Comparison of ENCODE assay signal across 1 cellular context in genomic region chr3:64215559-64215958, GRCh38.
TF ChIP-seq lines count a peak whose summit lies in the region.

No MANE protein-coding gene starts in this region.

TF ChIP-seq in SK-N-SH, 30 proteins besides CTCF, POLR2A, EP300 and RAD21 (continued from another document):
- TF ChIP-seq ZBTB33 (IDR thresholded peaks at IDR 0.05; ENCODE audit: borderline replicate concordance, low read depth) (no peak), TEAD4 (IDR thresholded peaks at IDR 0.05; ENCODE audit: borderline replicate concordance, insufficient read depth) (no peak), ELF1 (IDR thresholded peaks at IDR 0.05) (no peak), TCF12 (IDR thresholded peaks at IDR 0.05) (no peak)
